ENCODE assay signal across 16 cellular contexts in genomic region chr16:55728797-55729196, GRCh38.
DNase-seq lines count a peak whose midpoint lies in the region; ATAC-seq, FAIRE-seq and TF ChIP-seq lines count a peak whose summit lies in the region.
"Had no signal": no experiment of that assay in that cellular context is flagged by ENCODE, and none has a peak within 500 bp of the region (broad histone marks: within the 10 kb centered on the region; RNA-seq: fewer than 3 reads in every experiment).

No MANE protein-coding gene starts in this region.

- POLR2A ChIA-PET in A549 (lab: Yijun Ruan, JAX): no interaction called here
- POLR2A ChIA-PET in PC-3 (lab: Charles Lee; ENCODE audit: unreplicated experiment): no interaction called here

- H3K4me3 ChIP-seq in A549 (no peak overlapping the region), PC-3 (ENCODE audit: low read length) (no peak overlapping the region), keratinocyte (ENCODE audit: control insufficient read depth in 2 of 3, extremely low read depth in 1 of 3, insufficient read depth in 2 of 3, low read depth in 1 of 3, low read length in 3 of 3) (no peak overlapping the region), lower lobe of right lung (no peak overlapping the region)
- H3K4me3 ChIP-seq: BLaER1, HAP-1 had no signal

- H3K36me3 ChIP-seq in PC-3 (ENCODE audit: low read depth, low read length) (no peaks in the 10 kb centered on the region), keratinocyte (ENCODE audit: control insufficient read depth in 2 of 2, extremely low read depth in 1 of 2, insufficient read depth in 2 of 2, low read length in 2 of 2) (no peaks in the 10 kb centered on the region), lower lobe of right lung (no peaks in the 10 kb centered on the region)
- H3K36me3 ChIP-seq: BLaER1, HAP-1 had no signal

- TF ChIP-seq CTCF in A549 (IDR thresholded peaks at IDR 0.05) (no peak), PC-3 (conservative IDR thresholded peaks at IDR 0.05; ENCODE audit: low read depth, low read length) (no peak), keratinocyte (optimal IDR thresholded peaks at IDR 0.05 in 1 of 3, IDR thresholded peaks at IDR 0.05 in 1 of 3, conservative IDR thresholded peaks at IDR 0.05 in 1 of 3; ENCODE audit: extremely low read depth in 1 of 3, insufficient read depth in 2 of 3, low read length in 3 of 3) (no peak), lower lobe of right lung (IDR thresholded peaks at IDR 0.05) (no peak)

- H4K20me1 ChIP-seq in PC-3 (ENCODE audit: low read length): no peaks in the 10 kb centered on the region
- H4K20me1 ChIP-seq in keratinocyte (ENCODE audit: control insufficient read depth, extremely low read depth, insufficient read depth, low read length): no peaks in the 10 kb centered on the region
- H4K20me1 ChIP-seq: BLaER1 had no signal

- intact Hi-C loops in PC-3 (cut with micrococcal nuclease) (no loop called here), lower lobe of right lung (cut with DNase I) (no loop called here)

- no TSS peak for BruUV-seq in PC-3 (replicated peaks; lab: Mats Ljungman, UMichigan)

- H3K27me3 ChIP-seq in PC-3 (ENCODE audit: low read length) (no peaks in the 10 kb centered on the region), keratinocyte (ENCODE audit: control insufficient read depth, extremely low read depth, insufficient read depth, low read length) (no peaks in the 10 kb centered on the region), lower lobe of right lung (ENCODE audit: low read depth) (no peaks in the 10 kb centered on the region)
- H3K27me3 ChIP-seq: BLaER1 had no signal

- no peaks in the 10 kb centered on the region for H3K9me2 ChIP-seq in PC-3 (replicated peaks; ENCODE audit: low read length)

- DNase-seq in NCI-H2029 (lab: John Stamatoyannopoulos, UW) (peak; percentile 9), NCI-H2029 treated with DMSO at 0.1 percent for 48 hours (lab: John Stamatoyannopoulos, UW) (no peak), A549 (ENCODE audit: low read depth in 1 of 2, low spot score in 1 of 2) (peak in 1 of 2 experiments; percentile 33), PC-3 (peak; percentile 6), keratinocyte (ENCODE audit: low read depth, low spot score) (no peak), lower lobe of right lung (no peak)
- DNase-seq: CD4-positive, alpha-beta memory T cell; DMS153; DMS79; GF-D8 had no signal

- no peak overlapping the region for H2AFZ ChIP-seq in PC-3 (ENCODE audit: low read length)
- H2AFZ ChIP-seq in keratinocyte (ENCODE audit: control insufficient read depth, low read length): peak overlapping the region; percentile 30

- H3K9ac ChIP-seq in PC-3 (ENCODE audit: low read length) (no peak overlapping the region), keratinocyte (ENCODE audit: control insufficient read depth, extremely low read depth, insufficient read depth, low read length) (no peak overlapping the region)
- H3K9ac ChIP-seq: BLaER1 had no signal

- no peaks in the 10 kb centered on the region for H3F3A ChIP-seq in PC-3 (ENCODE audit: low read length, unreplicated experiment)

- H3K4me1 ChIP-seq in A549: peaks cover 7% of the 10 kb centered on the region; the same call in 2 of the 3 replicates
- H3K4me1 ChIP-seq in PC-3 (ENCODE audit: insufficient read depth, low read length): no peaks in the 10 kb centered on the region
- H3K4me1 ChIP-seq in keratinocyte (ENCODE audit: control insufficient read depth, extremely low read depth, insufficient read depth, low read length): no peaks in the 10 kb centered on the region
- no peaks in the 10 kb centered on the region for H3K4me1 ChIP-seq in lower lobe of right lung
- H3K4me1 ChIP-seq: BLaER1, HAP-1 had no signal

- CTCF ChIA-PET in A549 (lab: Yijun Ruan, JAX) (interaction anchor here (1.0 kb wide), 1 partner anchor 113 kb away, joined by 3 read pairs; no protein-coding TSS in a partner anchor), PC-3 (lab: Charles Lee) (no interaction called here)

- no peaks in the 10 kb centered on the region for H3K9me3 ChIP-seq in A549
- no peaks in the 10 kb centered on the region for H3K9me3 ChIP-seq in PC-3 (ENCODE audit: low read length)
- no peaks in the 10 kb centered on the region for H3K9me3 ChIP-seq in keratinocyte (ENCODE audit: control insufficient read depth, low read depth, low read length)
- H3K9me3 ChIP-seq in lower lobe of right lung: no peaks in the 10 kb centered on the region
- H3K9me3 ChIP-seq: BLaER1, HAP-1 had no signal

- no peak for TF ChIP-seq POLR2A in A549 (IDR thresholded peaks at IDR 0.05; ENCODE audit: low read length)

- H3K79me2 ChIP-seq in PC-3 (ENCODE audit: low read length) (no peaks in the 10 kb centered on the region), keratinocyte (ENCODE audit: control insufficient read depth, insufficient read depth, low read length) (no peaks in the 10 kb centered on the region)

- peak in 1 of 2 experiments; percentile 58; a peak in 3 of 6 replicates for ATAC-seq in A549
- no peak for ATAC-seq in PC-3
- ATAC-seq in GM21528 (IDR thresholded peaks at IDR 0.05; ENCODE audit: low FRiP score, unreplicated experiment): no peak
- ATAC-seq in HG02970 (IDR thresholded peaks at IDR 0.05; ENCODE audit: low FRiP score, unreplicated experiment): no peak
- ATAC-seq in lower lobe of right lung: no peak

- H3K27ac ChIP-seq in A549 (no peak overlapping the region), PC-3 (ENCODE audit: low read length) (no peak overlapping the region), keratinocyte (ENCODE audit: control insufficient read depth, insufficient read depth, low read length) (no peak overlapping the region), lower lobe of right lung (no peak overlapping the region)
- H3K27ac ChIP-seq: 22Rv1, BLaER1 had no signal

- no peak for TF ChIP-seq RAD21 in A549 (conservative IDR thresholded peaks at IDR 0.05 in 1 of 2, IDR thresholded peaks at IDR 0.05 in 1 of 2)

- dilution Hi-C loops in keratinocyte (cut with MboI; ENCODE audit: extremely low pct_ligation_motif_present, low sequenced_read_pairs): no loop called here

- FAIRE-seq in A549 (lab: Jason Lieb, UNC) (no peak), keratinocyte (lab: Jason Lieb, UNC) (no peak)
- FAIRE-seq: HTR-8/SVneo had no signal

- H3K9me1 ChIP-seq in keratinocyte (ENCODE audit: control insufficient read depth, extremely low read depth, insufficient read depth, low read length): no peaks in the 10 kb centered on the region

- 42% methylated on average over 6 of the region's 6 CpGs for WGBS in A549 (ENCODE audit: missing lambda C conversion rate)

- H3K4me2 ChIP-seq in A549 (peak overlapping the region; percentile 33; the same call in 2 of the 3 replicates), PC-3 (ENCODE audit: low read length) (no peak overlapping the region), keratinocyte (ENCODE audit: control insufficient read depth, extremely low read depth, insufficient read depth, low read depth, low read length) (no peak overlapping the region)
- H3K4me2 ChIP-seq: BLaER1 had no signal

- no peak for TF ChIP-seq EP300 in A549 (IDR thresholded peaks at IDR 0.05)

TF ChIP-seq in A549, 52 proteins besides CTCF, POLR2A, EP300 and RAD21:
- TF ChIP-seq, protein P1, sequence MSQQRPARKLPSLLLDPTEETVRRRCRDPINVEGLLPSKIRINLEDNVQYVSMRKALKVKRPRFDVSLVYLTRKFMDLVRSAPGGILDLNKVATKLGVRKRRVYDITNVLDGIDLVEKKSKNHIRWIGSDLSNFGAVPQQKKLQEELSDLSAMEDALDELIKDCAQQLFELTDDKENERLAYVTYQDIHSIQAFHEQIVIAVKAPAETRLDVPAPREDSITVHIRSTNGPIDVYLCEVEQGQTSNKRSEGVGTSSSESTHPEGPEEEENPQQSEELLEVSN (IDR thresholded peaks at IDR 0.05; ENCODE audit: borderline replicate concordance, low read depth): no peak
- TF ChIP-seq POLR2AphosphoS2 (conservative IDR thresholded peaks at IDR 0.05; ENCODE audit: low read length) (no peak), FOXS1 (CRISPR knock-in tag; IDR thresholded peaks at IDR 0.05) (no peak), HDAC2 (IDR thresholded peaks at IDR 0.05) (no peak), CEBPB (IDR thresholded peaks at IDR 0.05) (no peak), PHF8 (IDR thresholded peaks at IDR 0.05; ENCODE audit: borderline replicate concordance, low read depth) (no peak), GATA3 (IDR thresholded peaks at IDR 0.05; ENCODE audit: borderline replicate concordance) (peak; percentile 20; the same call in 1 of the 2 replicates), NFE2L2 (conservative IDR thresholded peaks at IDR 0.05; ENCODE audit: low read length) (no peak)
- TF ChIP-seq, protein P2, sequence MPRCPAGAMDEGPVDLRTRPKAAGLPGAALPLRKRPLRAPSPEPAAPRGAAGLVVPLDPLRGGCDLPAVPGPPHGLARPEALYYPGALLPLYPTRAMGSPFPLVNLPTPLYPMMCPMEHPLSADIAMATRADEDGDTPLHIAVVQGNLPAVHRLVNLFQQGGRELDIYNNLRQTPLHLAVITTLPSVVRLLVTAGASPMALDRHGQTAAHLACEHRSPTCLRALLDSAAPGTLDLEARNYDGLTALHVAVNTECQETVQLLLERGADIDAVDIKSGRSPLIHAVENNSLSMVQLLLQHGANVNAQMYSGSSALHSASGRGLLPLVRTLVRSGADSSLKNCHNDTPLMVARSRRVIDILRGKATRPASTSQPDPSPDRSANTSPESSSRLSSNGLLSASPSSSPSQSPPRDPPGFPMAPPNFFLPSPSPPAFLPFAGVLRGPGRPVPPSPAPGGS (IDR thresholded peaks at IDR 0.05): no peak

Comparison
In these comparisons a context has a peak if more than half of its experiments do, and no peak if none do; other contexts are left out.
1. DNase-seq: peak in NCI-H2029 (single experiment) and PC-3 (single experiment); none in NCI-H2029 treated with DMSO at 0.1 percent for 48 hours (single experiment), keratinocyte (single experiment) and lower lobe of right lung (single experiment).